1 cellular context compared by ENCODE assay signal in the genomic region with DNA sequence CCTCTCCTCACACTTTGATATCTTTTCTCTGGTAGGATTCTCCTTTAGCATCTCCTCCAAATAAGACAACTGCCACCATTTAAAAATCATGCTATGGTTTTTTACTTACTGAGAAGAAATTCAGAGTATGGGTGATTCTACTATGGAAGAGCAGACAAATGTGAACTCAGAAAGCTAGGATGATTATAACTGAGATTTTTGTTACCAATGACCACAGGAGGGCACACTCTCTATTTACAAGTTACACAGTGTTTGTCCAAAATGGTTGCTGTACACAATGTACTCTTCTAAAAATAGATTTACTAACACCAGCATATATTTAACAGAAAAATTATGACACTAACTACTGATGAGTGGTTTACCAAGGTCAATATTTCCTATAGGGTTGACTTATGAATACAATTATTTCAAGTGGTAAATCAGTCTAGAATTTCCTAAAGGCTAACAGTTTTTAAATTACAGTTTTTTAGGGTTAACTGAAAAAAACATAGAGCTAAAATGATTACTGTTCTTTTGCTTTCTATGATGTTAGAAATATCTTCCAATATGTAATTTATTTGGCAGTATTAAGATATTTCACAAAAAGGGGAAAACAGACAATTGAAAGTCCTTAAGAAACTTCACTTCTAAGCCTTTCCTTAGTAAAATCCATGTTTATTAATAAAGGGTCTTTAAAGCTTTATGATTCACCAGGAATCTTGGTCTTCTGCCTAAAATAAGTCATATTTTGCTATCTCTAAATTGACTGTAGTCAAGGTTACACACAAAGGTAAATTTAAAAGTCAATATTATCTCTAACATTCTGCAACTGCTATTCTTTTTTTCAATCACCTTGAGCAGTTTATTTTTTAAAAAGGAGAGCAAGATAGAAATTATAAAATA.
TF ChIP-seq lines count a peak whose summit lies in the region.

No MANE protein-coding gene starts in this region.

TF ChIP-seq in HCT116, 20 proteins besides CTCF, POLR2A, EP300 and RAD21 (continued from another document):
- TF ChIP-seq YY1 (IDR thresholded peaks at IDR 0.05; ENCODE audit: extremely low read depth, insufficient replicate concordance, low read depth, low read length), result peak; percentile 37
- TF ChIP-seq, protein P1, sequence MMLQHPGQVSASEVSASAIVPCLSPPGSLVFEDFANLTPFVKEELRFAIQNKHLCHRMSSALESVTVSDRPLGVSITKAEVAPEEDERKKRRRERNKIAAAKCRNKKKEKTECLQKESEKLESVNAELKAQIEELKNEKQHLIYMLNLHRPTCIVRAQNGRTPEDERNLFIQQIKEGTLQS (IDR thresholded peaks at IDR 0.05), result no peak
